Comparison of ENCODE assay signal across 30 cellular contexts in genomic region chr2:3904061-3904460, GRCh38.
"Had no signal": no experiment of that assay in that cellular context is flagged by ENCODE, and none has a peak within 500 bp of the region (broad histone marks: within the 10 kb centered on the region; RNA-seq: fewer than 3 reads in every experiment).

No MANE protein-coding gene starts in this region.

- H3K9me3 ChIP-seq: MG63 had no signal

- H3K4me2 ChIP-seq: KMS-11 had no signal

- DNase-seq: Karpas-422, Kasumi-1, MG63, MV-4-11, NCI-H1048, NCI-H1092, NCI-H1092 treated with DMSO at 0.1 percent for 48 hours, NCI-H1105, NCI-H1105 treated with DMSO at 0.1 percent for 48 hours, NCI-H1417 treated with DMSO at 0.1 percent for 48 hours, NCI-H1436, NCI-H146, NCI-H1694, NCI-H1694 treated with DMSO at 0.1 percent for 48 hours, NCI-H187, NCI-H187 treated with DMSO at 0.1 percent for 48 hours, NCI-H1930, NCI-H2029, NCI-H2029 treated with DMSO at 0.1 percent for 48 hours, NCI-H2081, NCI-H2081 treated with DMSO at 0.1 percent for 48 hours, NCI-H2107, NCI-H2171, NCI-H2171 treated with DMSO at 0.1 percent for 48 hours, NCI-H226, NCI-H446, NCI-H510A, NCI-H510A treated with DMSO at 0.1 percent for 48 hours, NCI-H524 had no signal

- H3K27me3 ChIP-seq: MG63 had no signal

- H3K27ac ChIP-seq: KMS-11 had no signal

- H3K9ac ChIP-seq: KMS-11 had no signal

- H3K4me3 ChIP-seq: MG63 had no signal

- H3K36me3 ChIP-seq: MG63 had no signal
